In genomic region chr17:2421315-2422147, GRCh38 we compare ENCODE assay signal across 1 cellular context.
TF ChIP-seq lines count a peak whose summit lies in the region.

No MANE protein-coding gene starts in this region.

TF ChIP-seq in HepG2, 621 proteins besides CTCF, POLR2A, EP300 and RAD21:
- TF ChIP-seq STAG1 (CRISPR knock-in tag; IDR thresholded peaks at IDR 0.05) (peak; percentile 31; the same call in 1 of the 2 replicates), MAFF (IDR thresholded peaks at IDR 0.05; ENCODE audit: low read depth, low read length) (no peak)
